In the genomic region with DNA sequence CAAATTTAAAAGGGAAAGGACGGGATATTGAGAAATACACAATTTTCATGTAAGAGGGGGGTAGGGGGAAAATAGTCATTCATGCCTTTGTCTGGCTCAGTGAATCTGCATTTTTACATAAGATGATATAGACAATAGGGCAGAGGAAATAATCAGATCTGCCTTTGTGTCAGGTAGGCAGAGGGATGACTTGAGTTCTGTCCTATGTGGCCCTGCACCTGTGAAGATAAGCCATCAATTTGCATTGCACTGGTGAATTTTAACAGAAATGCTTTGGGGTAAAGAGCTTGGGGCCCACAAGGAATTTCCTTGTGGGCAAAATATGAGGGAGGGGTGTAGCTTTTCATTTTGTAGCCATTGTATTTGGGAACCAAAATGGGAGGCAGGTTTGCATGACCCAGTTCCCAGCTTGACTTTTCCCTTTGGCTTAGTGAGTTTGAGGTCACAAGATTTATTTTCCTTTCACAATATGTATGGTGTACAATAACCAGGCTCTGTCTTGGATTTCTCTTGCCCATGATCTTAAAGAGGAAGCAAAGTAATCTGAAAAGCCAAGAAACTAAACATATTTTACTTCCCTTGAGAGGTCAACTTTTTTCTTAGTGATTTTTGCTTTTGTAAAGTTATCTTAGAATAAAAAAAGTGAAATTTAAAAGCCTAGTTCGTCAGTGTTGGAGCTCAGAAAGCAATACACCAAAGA, we compare ENCODE assay signal across 14 cellular contexts.
DNase-seq lines count a peak whose midpoint lies in the region; FAIRE-seq and TF ChIP-seq lines count a peak whose summit lies in the region.
"Had no signal": no experiment of that assay in that cellular context is flagged by ENCODE, and none has a peak within 500 bp of the region (broad histone marks: within the 10 kb centered on the region; RNA-seq: fewer than 3 reads in every experiment).

No MANE protein-coding gene starts in this region.

- no peaks in the 10 kb centered on the region for H3K4me1 ChIP-seq in PC-9 (replicated peaks; ENCODE audit: insufficient read depth)

- no peak overlapping the region for H2AFZ ChIP-seq in PC-9

- peaks cover 0 to 1% (median 0%) of the 10 kb centered on the region in 3 donors for H3K27me3 Mint-ChIP-seq in CD14-positive monocyte (ENCODE audit: low read depth in 3 of 3)
- no peaks in the 10 kb centered on the region for H3K27me3 Mint-ChIP-seq in dendritic cell treated with granulocyte-macrophage colony-stimulating factor and Interleukin-4, amounts not matched to agents 40 ng/mL and 50 ng/mL, for 4 days

- POLR2A ChIA-PET in PC-9 (lab: Charles Lee; ENCODE audit: unreplicated experiment): no interaction called here

- H3K36me3 Mint-ChIP-seq in CD14-positive monocyte: peaks cover 0 to 1% of the 10 kb centered on the region in 2 donors
- H3K36me3 Mint-ChIP-seq in dendritic cell treated with granulocyte-macrophage colony-stimulating factor and Interleukin-4, amounts not matched to agents 40 ng/mL and 50 ng/mL, for 4 days (ENCODE audit: low read depth): no peaks in the 10 kb centered on the region

- no peaks in the 10 kb centered on the region for H3K79me2 ChIP-seq in PC-9 (ENCODE audit: low read depth)

- H3K4me3 Mint-ChIP-seq in CD14-positive monocyte: no peak overlapping the region
- no peak overlapping the region for H3K4me3 Mint-ChIP-seq in dendritic cell treated with granulocyte-macrophage colony-stimulating factor and Interleukin-4, amounts not matched to agents 40 ng/mL and 50 ng/mL, for 4 days

- H3K4me3 ChIP-seq in PC-9: no peak overlapping the region

- H4K20me1 ChIP-seq in PC-9 (ENCODE audit: insufficient read depth): no peaks in the 10 kb centered on the region

- DNase-seq in CD14-positive monocyte (ENCODE audit: low spot score) (no peak), GM18507 (ENCODE audit: extremely low spot score, insufficient read length, low read depth) (no peak), NCI-H526 treated with DMSO at 0.1 percent for 48 hours (lab: John Stamatoyannopoulos, UW) (peak; percentile 34), GDM1 (lab: John Stamatoyannopoulos, UW) (no peak), PC-9 (no peak), superior temporal gyrus (ENCODE audit: extremely low spot score) (no peak)
- DNase-seq in stimulated activated naive CD4-positive, alpha-beta T cell (lab: John Stamatoyannopoulos, UW): no peak
- DNase-seq: DMS 273 treated with DMSO at 0.1 percent for 48 hours, KBM-7, NCI-H1105, NCI-H1694 treated with DMSO at 0.1 percent for 48 hours, NCI-H774, T-helper 1 cell had no signal

- H3K27me3 ChIP-seq in PC-9 (ENCODE audit: insufficient read depth, low read depth): peaks cover 59% of the 10 kb centered on the region

- no peaks in the 10 kb centered on the region for H3K9me2 ChIP-seq in PC-9 (ENCODE audit: insufficient read depth)

- H3K4me1 Mint-ChIP-seq in CD14-positive monocyte: peaks cover 58% of the 10 kb centered on the region
- peaks cover 58% of the 10 kb centered on the region for H3K4me1 Mint-ChIP-seq in dendritic cell treated with granulocyte-macrophage colony-stimulating factor and Interleukin-4, amounts not matched to agents 40 ng/mL and 50 ng/mL, for 4 days (ENCODE audit: low read depth)

- H3K9me3 ChIP-seq in PC-9 (ENCODE audit: insufficient read depth, low read depth): no peaks in the 10 kb centered on the region

- peaks cover 0 to 8% (median 2%) of the 10 kb centered on the region in 7 donors for H3K9me3 Mint-ChIP-seq in CD14-positive monocyte
- peaks cover 16% of the 10 kb centered on the region for H3K9me3 Mint-ChIP-seq in dendritic cell treated with granulocyte-macrophage colony-stimulating factor and Interleukin-4, amounts not matched to agents 40 ng/mL and 50 ng/mL, for 4 days

- H3K36me3 ChIP-seq in PC-9 (ENCODE audit: low read depth): no peaks in the 10 kb centered on the region

- CTCF ChIA-PET in PC-9 (lab: Charles Lee): no interaction called here

- no TSS peak for BruUV-seq in PC-9 (replicated peaks; lab: Mats Ljungman, UMichigan)

- no peak overlapping the region for H3K27ac ChIP-seq in PC-9

- TF ChIP-seq CTCF in CD14-positive monocyte (IDR thresholded peaks at IDR 0.05) (no peak), PC-9 (conservative IDR thresholded peaks at IDR 0.05) (no peak)

- H3F3A ChIP-seq in PC-9 (ENCODE audit: insufficient read depth, low read depth): no peaks in the 10 kb centered on the region

- H3K27ac Mint-ChIP-seq in CD14-positive monocyte: peak overlapping the region in 6 of 7 donors; percentile 20 to 81 (median 38)
- H3K27ac Mint-ChIP-seq in dendritic cell treated with granulocyte-macrophage colony-stimulating factor and Interleukin-4, amounts not matched to agents 40 ng/mL and 50 ng/mL, for 4 days: peak overlapping the region; percentile 59

- H3K4me2 ChIP-seq in PC-9: no peak overlapping the region

- intact Hi-C loops in CD14-positive monocyte (cut with micrococcal nuclease) (loop anchor here in 1 of 2 donors (10.0 kb wide), 1 partner anchor 50 kb away; no protein-coding TSS in a partner anchor), PC-9 (cut with micrococcal nuclease; ENCODE audit: unreplicated experiment) (no loop called here)
- intact Hi-C loops in dendritic cell treated with granulocyte-macrophage colony-stimulating factor and Interleukin-4, amounts not matched to agents 40 ng/mL and 50 ng/mL, for 4 days (cut with micrococcal nuclease): loop anchor here (5.0 kb wide), 1 partner anchor 43 kb away; no protein-coding TSS in a partner anchor

- FAIRE-seq in GM18507 (lab: Jason Lieb, UNC): peak; percentile 36
